ENCODE assay signal across 1 cellular context in genomic region chr22:33053323-33053722, GRCh38.
TF ChIP-seq lines count a peak whose summit lies in the region.

No MANE protein-coding gene starts in this region.

TF ChIP-seq in H1, 55 proteins besides CTCF, POLR2A, EP300 and RAD21:
- no peak for TF ChIP-seq HDAC6 (IDR thresholded peaks at IDR 0.05; ENCODE audit: low read depth, low read length)
- TF ChIP-seq SUZ12 (IDR thresholded peaks at IDR 0.05; ENCODE audit: low read length) = no peak
- TF ChIP-seq ASH2L (IDR thresholded peaks at IDR 0.05; ENCODE audit: low read length) = no peak
- TF ChIP-seq SP1 (IDR thresholded peaks at IDR 0.05; ENCODE audit: low read depth, low read length) = no peak
- no peak for TF ChIP-seq E2F6 (IDR thresholded peaks at IDR 0.05)
- no peak for TF ChIP-seq CBX8 (IDR thresholded peaks at IDR 0.05; ENCODE audit: borderline replicate concordance, low read depth, low read length)
- no peak for TF ChIP-seq JUND (IDR thresholded peaks at IDR 0.05; ENCODE audit: low read length)
- TF ChIP-seq EZH2 (IDR thresholded peaks at IDR 0.05; ENCODE audit: low read depth, low read length, severe bottlenecking) = no peak
- TF ChIP-seq CHD2 (IDR thresholded peaks at IDR 0.05; ENCODE audit: low read length) = no peak
- TF ChIP-seq CHD1 (IDR thresholded peaks at IDR 0.05; ENCODE audit: low read depth, low read length) = no peak
- TF ChIP-seq SIRT6 (IDR thresholded peaks at IDR 0.05; ENCODE audit: low read length) = no peak
- no peak for TF ChIP-seq HDAC2 (IDR thresholded peaks at IDR 0.05; ENCODE audit: borderline replicate concordance in 1 of 2, low read depth in 2 of 2, low read length in 2 of 2)
- TF ChIP-seq RBBP5 (IDR thresholded peaks at IDR 0.05; ENCODE audit: borderline replicate concordance, low read depth, low read length) = no peak
- TF ChIP-seq TAF1 (IDR thresholded peaks at IDR 0.05; ENCODE audit: low read depth, low read length) = no peak
- TF ChIP-seq KDM4A (IDR thresholded peaks at IDR 0.05; ENCODE audit: low read depth, low read length, severe bottlenecking) = no peak
- no peak for TF ChIP-seq GABPA (IDR thresholded peaks at IDR 0.05; ENCODE audit: borderline replicate concordance, insufficient read depth, low read length)
- TF ChIP-seq ATF2 (IDR thresholded peaks at IDR 0.05; ENCODE audit: low read length) = no peak
